Comparison of ENCODE assay signal across 15 cellular contexts in genomic region chr1:147762233-147763024, GRCh38. TPM values are rescaled to one million over a fixed set of nuclear protein-coding genes. Genes with fewer than 3 reads are reported as not detected.
A peak's percentile ranks its signal among the peaks of the same experiment; 100 is the strongest.
DNase-seq lines count a peak whose midpoint lies in the region; ATAC-seq and TF ChIP-seq lines count a peak whose summit lies in the region.
"Had no signal": no experiment of that assay in that cellular context is flagged by ENCODE, and none has a peak within 500 bp of the region (broad histone marks: within the 10 kb centered on the region; RNA-seq: fewer than 3 reads in every experiment).

No MANE protein-coding gene starts in this region.

- H4K20me1 ChIP-seq in DOHH2 (ENCODE audit: control insufficient read depth, insufficient read depth, low read depth, low read length) = no peaks in the 10 kb centered on the region
- H4K20me1 ChIP-seq in MM.1S (ENCODE audit: insufficient read depth, low read length) = no peaks in the 10 kb centered on the region

- peak; percentile 67 for DNase-seq in MM.1S
- no peak for DNase-seq in effector memory CD8-positive, alpha-beta T cell
- DNase-seq in globus pallidus (ENCODE audit: low spot score) = no peak
- DNase-seq in foreskin keratinocyte = no peak
- DNase-seq: activated gamma-delta T cell; DMS 273 treated with DMSO at 0.1 percent for 48 hours; effector CD4-positive, alpha-beta T cell; NCI-H1417 treated with DMSO at 0.1 percent for 48 hours; stimulated activated CD4-positive, alpha-beta T cell treated with anti-CD3 and anti-CD28 coated beads, Interleukin-4, amount 100 ng/mL, for 1 hour; thyroid gland had no signal

- peak overlapping the region; percentile 74 for H2AFZ ChIP-seq in MM.1S (ENCODE audit: low read length)
- no peak overlapping the region for H2AFZ ChIP-seq in parathyroid adenoma

- peak overlapping the region; percentile 7 to 50 for H3K27ac Mint-ChIP-seq in effector memory CD8-positive, alpha-beta T cell

- 0 out of 2 replicates have a peak overlapping the region, but pooled peaks have one; percentile 7 for H3K4me3 ChIP-seq in DOHH2 (ENCODE audit: low read length)
- H3K4me3 ChIP-seq in MM.1S (ENCODE audit: low read length) = no peak overlapping the region
- H3K4me3 ChIP-seq in parathyroid adenoma (ENCODE audit: low read depth, low read length) = no peak overlapping the region
- H3K4me3 ChIP-seq: thyroid gland had no signal

- no peak for TF ChIP-seq CTCF in DOHH2 (IDR thresholded peaks at IDR 0.05; ENCODE audit: low read depth, low read length, poor library complexity, severe bottlenecking)
- TF ChIP-seq CTCF in MM.1S (IDR thresholded peaks at IDR 0.05; ENCODE audit: low read length) = no peak
- no peak for TF ChIP-seq CTCF in parathyroid adenoma (IDR thresholded peaks at IDR 0.05)
- no peak for TF ChIP-seq CTCF in foreskin keratinocyte (conservative IDR thresholded peaks at IDR 0.05)

- H3K9ac ChIP-seq in MM.1S (ENCODE audit: low read length) (no peak overlapping the region), parathyroid adenoma (no peak overlapping the region)

- H3K9me3 ChIP-seq in DOHH2 (ENCODE audit: control insufficient read depth, insufficient read depth, low read length) = no peaks in the 10 kb centered on the region
- H3K9me3 ChIP-seq in MM.1S (replicated peaks; ENCODE audit: insufficient read depth, low read length) = no peaks in the 10 kb centered on the region
- no peaks in the 10 kb centered on the region for H3K9me3 ChIP-seq in parathyroid adenoma (ENCODE audit: control insufficient read depth, low read length)
- H3K9me3 ChIP-seq: thyroid gland had no signal

- ATAC-seq in effector memory CD8-positive, alpha-beta T cell (replicated peaks) = peak; percentile 66
- ATAC-seq in foreskin keratinocyte = no peak
- no peak for ATAC-seq in HG02884 (IDR thresholded peaks at IDR 0.05; ENCODE audit: unreplicated experiment)
- no peak for ATAC-seq in GM18519 (IDR thresholded peaks at IDR 0.05; ENCODE audit: low FRiP score, unreplicated experiment)

- H3K4me2 ChIP-seq in DOHH2 (ENCODE audit: low read length) = peak overlapping the region; percentile 6
- peak overlapping the region; percentile 51 for H3K4me2 ChIP-seq in MM.1S (ENCODE audit: low read depth, low read length)
- H3K4me2 ChIP-seq in parathyroid adenoma (ENCODE audit: low read length) = no peak overlapping the region

- H3K4me1 ChIP-seq in DOHH2 (ENCODE audit: control insufficient read depth, low read length) (peaks cover 11% of the 10 kb centered on the region), MM.1S (ENCODE audit: low read length) (peaks cover 15% of the 10 kb centered on the region), parathyroid adenoma (no peaks in the 10 kb centered on the region), foreskin keratinocyte (no peaks in the 10 kb centered on the region)

- H3K27me3 Mint-ChIP-seq in effector memory CD8-positive, alpha-beta T cell = peaks cover 6 to 13% of the 10 kb centered on the region in 2 donors

- no peaks in the 10 kb centered on the region for H3K36me3 ChIP-seq in DOHH2 (ENCODE audit: control insufficient read depth, low read length)
- H3K36me3 ChIP-seq in MM.1S (replicated peaks; ENCODE audit: insufficient read depth, low read length) = no peaks in the 10 kb centered on the region
- H3K36me3 ChIP-seq in parathyroid adenoma (ENCODE audit: control insufficient read depth, insufficient read depth, low read length) = no peaks in the 10 kb centered on the region
- H3K36me3 ChIP-seq: thyroid gland had no signal

- H3K4me3 Mint-ChIP-seq in effector memory CD8-positive, alpha-beta T cell = peak overlapping the region in 1 of 2 donors; percentile 25

- no peaks in the 10 kb centered on the region for H3K27me3 ChIP-seq in DOHH2 (ENCODE audit: control insufficient read depth, low read length)
- no peaks in the 10 kb centered on the region for H3K27me3 ChIP-seq in MM.1S (replicated peaks; ENCODE audit: insufficient read depth, low read length)
- H3K27me3 ChIP-seq in parathyroid adenoma (ENCODE audit: control insufficient read depth, insufficient read depth, low read length) = no peaks in the 10 kb centered on the region
- peaks cover 2% of the 10 kb centered on the region for H3K27me3 ChIP-seq in foreskin keratinocyte
- H3K27me3 ChIP-seq: thyroid gland had no signal

- H3F3A ChIP-seq in DOHH2 (ENCODE audit: control insufficient read depth, insufficient read depth) (no peaks in the 10 kb centered on the region), MM.1S (ENCODE audit: insufficient read depth, low read length) (no peaks in the 10 kb centered on the region)

- H3K9me2 ChIP-seq in DOHH2 (replicated peaks; ENCODE audit: control insufficient read depth, low read length) (no peaks in the 10 kb centered on the region), MM.1S (replicated peaks; ENCODE audit: insufficient read depth, low read length) (no peaks in the 10 kb centered on the region)

- H3K27ac ChIP-seq in DOHH2 (ENCODE audit: low read depth, low read length) (no peak overlapping the region), MM.1S (ENCODE audit: low read length) (peak overlapping the region; percentile 24; the same call in 1 of the 2 replicates), parathyroid adenoma (peak overlapping the region; percentile 47), foreskin keratinocyte (no peak overlapping the region)
- H3K27ac ChIP-seq: thyroid gland had no signal

- H3K4me1 Mint-ChIP-seq in effector memory CD8-positive, alpha-beta T cell (ENCODE audit: low read depth in 2 of 2) = peaks cover 14 to 23% of the 10 kb centered on the region in 2 donors

- no peaks in the 10 kb centered on the region for H3K79me2 ChIP-seq in DOHH2 (ENCODE audit: control insufficient read depth, low read length)
- H3K79me2 ChIP-seq in MM.1S (ENCODE audit: low read length) = no peaks in the 10 kb centered on the region
- no peaks in the 10 kb centered on the region for H3K79me2 ChIP-seq in parathyroid adenoma

- no peaks in the 10 kb centered on the region for H3K36me3 Mint-ChIP-seq in effector memory CD8-positive, alpha-beta T cell (ENCODE audit: insufficient read depth)

- H3K9me3 Mint-ChIP-seq in effector memory CD8-positive, alpha-beta T cell = no peaks in the 10 kb centered on the region

RNA-seq across cellular contexts. Expression of gene GJA5, which starts 2.0 kb away (rescaled TPM):
- total RNA-seq in foreskin keratinocyte = 1.8 and 2.0 TPM in 2 replicates
- polyA plus RNA-seq in foreskin keratinocyte = 1.2 and 1.7 TPM in 2 replicates
- total RNA-seq: T-helper 2 cell treated with Interferon-gamma antibody and Interleukin-4, amounts not matched to agents 100 ng/mL and 5 ng/mL, for 36 hours had no signal

Comparison
In these comparisons a context has a peak if more than half of its experiments do, and no peak if none do; other contexts are left out.
1. H3K27ac ChIP-seq: peak in MM.1S (single experiment) and parathyroid adenoma (single experiment); none in DOHH2 (single experiment) and foreskin keratinocyte (single experiment).